ENCODE assay signal across 29 cellular contexts in genomic region chr11:18420067-18420466, GRCh38. TPM values are rescaled to one million over a fixed set of nuclear protein-coding genes. Genes with fewer than 3 reads are reported as not detected.
"Had no signal": no experiment of that assay in that cellular context is flagged by ENCODE, and none has a peak within 500 bp of the region (broad histone marks: within the 10 kb centered on the region; RNA-seq: fewer than 3 reads in every experiment).

No MANE protein-coding gene starts in this region.

- H3K9me3 Mint-ChIP-seq: activated CD4-positive, alpha-beta memory T cell treated with anti-CD3 and anti-CD28 coated beads for 36 hours; activated CD4-positive, alpha-beta T cell treated with anti-CD3 and anti-CD28 coated beads, Interleukin-2, amount 10 ng/mL, durations not matched to agents 7 days and 5 days; activated naive CD4-positive, alpha-beta T cell treated with anti-CD3 and anti-CD28 coated beads, Interleukin-2, amount 10 ng/mL, durations not matched to agents 7 days and 5 days; activated naive CD8-positive, alpha-beta T cell treated with anti-CD3 and anti-CD28 coated beads, Interleukin-2, amount 10 ng/mL, durations not matched to agents 7 days and 5 days; activated T-helper 2 cell treated with anti-CD3 and anti-CD28 coated beads, Interferon-gamma antibody, Interleukin-2, Interleukin-4, amounts not matched to agents 10 μg/mL and 5 μg/mL and 100 μg/mL, durations not matched to agents 14 hours and 24 hours and 36 hours had no signal

- H3K4me3 ChIP-seq: adrenal gland, Peyer's patch, SJCRH30 had no signal

- H3K27ac Mint-ChIP-seq: activated CD4-positive, alpha-beta memory T cell treated with anti-CD3 and anti-CD28 coated beads for 36 hours; activated CD4-positive, alpha-beta T cell treated with anti-CD3 and anti-CD28 coated beads, Interleukin-2, amount 10 ng/mL, durations not matched to agents 7 days and 5 days; activated naive CD4-positive, alpha-beta T cell treated with anti-CD3 and anti-CD28 coated beads, Interleukin-2, amount 10 ng/mL, durations not matched to agents 7 days and 5 days; activated naive CD8-positive, alpha-beta T cell treated with anti-CD3 and anti-CD28 coated beads, Interleukin-2, amount 10 ng/mL, durations not matched to agents 7 days and 5 days; activated T-helper 2 cell treated with anti-CD3 and anti-CD28 coated beads, Interferon-gamma antibody, Interleukin-2, Interleukin-4, amounts not matched to agents 10 μg/mL and 5 μg/mL and 100 μg/mL, durations not matched to agents 14 hours and 24 hours and 36 hours had no signal

- H3K27ac ChIP-seq: adrenal gland, Peyer's patch, RWPE1, SJCRH30, VCaP had no signal

- H3K4me3 Mint-ChIP-seq: activated CD4-positive, alpha-beta memory T cell treated with anti-CD3 and anti-CD28 coated beads for 36 hours; activated CD4-positive, alpha-beta T cell treated with anti-CD3 and anti-CD28 coated beads, Interleukin-2, amount 10 ng/mL, durations not matched to agents 7 days and 5 days; activated naive CD4-positive, alpha-beta T cell treated with anti-CD3 and anti-CD28 coated beads, Interleukin-2, amount 10 ng/mL, durations not matched to agents 7 days and 5 days; activated naive CD8-positive, alpha-beta T cell treated with anti-CD3 and anti-CD28 coated beads, Interleukin-2, amount 10 ng/mL, durations not matched to agents 7 days and 5 days had no signal

- H3K4me1 ChIP-seq: adrenal gland, Peyer's patch, SJCRH30 had no signal

- H3K9me3 ChIP-seq: adrenal gland, Peyer's patch, SJCRH30 had no signal

- H3K27me3 Mint-ChIP-seq: activated CD4-positive, alpha-beta memory T cell treated with anti-CD3 and anti-CD28 coated beads for 36 hours; activated CD4-positive, alpha-beta T cell treated with anti-CD3 and anti-CD28 coated beads, Interleukin-2, amount 10 ng/mL, durations not matched to agents 7 days and 5 days; activated naive CD4-positive, alpha-beta T cell treated with anti-CD3 and anti-CD28 coated beads, Interleukin-2, amount 10 ng/mL, durations not matched to agents 7 days and 5 days; activated naive CD8-positive, alpha-beta T cell treated with anti-CD3 and anti-CD28 coated beads, Interleukin-2, amount 10 ng/mL, durations not matched to agents 7 days and 5 days had no signal

- H3K36me3 ChIP-seq: adrenal gland, Peyer's patch, SJCRH30 had no signal

- DNase-seq: activated CD4-positive, alpha-beta memory T cell treated with anti-CD3 and anti-CD28 coated beads for 36 hours; activated CD4-positive, alpha-beta T cell treated with anti-CD3 and anti-CD28 coated beads, Interleukin-2, amount 10 ng/mL, durations not matched to agents 7 days and 5 days; activated CD4-positive, CD25-positive, alpha-beta regulatory T cell; activated CD8-positive, alpha-beta memory T cell treated with anti-CD3 and anti-CD28 coated beads for 24 hours; activated gamma-delta T cell treated with Interleukin-2 at 50 U/mL for 16 hours; activated naive CD4-positive, alpha-beta T cell treated with anti-CD3 and anti-CD28 coated beads, Interleukin-2, amount 10 ng/mL, durations not matched to agents 7 days and 5 days; activated naive CD8-positive, alpha-beta T cell treated with anti-CD3 and anti-CD28 coated beads, Interleukin-2, amount 10 ng/mL, durations not matched to agents 7 days and 5 days; activated T-cell treated with anti-CD3 and anti-CD28 coated beads, Interleukin-2, amount 50 U/mL, for 48 hours; adrenal gland; anterior cingulate cortex; cerebellar nuclear complex; NCI-H1105 treated with DMSO at 0.1 percent for 48 hours; NCI-H1436 treated with DMSO at 0.1 percent for 48 hours; NCI-H187; NCI-H2081; NCI-H2227 treated with DMSO at 0.1 percent for 48 hours; NCI-H526; NCI-H82; OCI-M1; Peyer's patch; Right ventricle myocardium superior; SJCRH30; T-helper 2 cell; T1000 had no signal

- H3K36me3 Mint-ChIP-seq: activated CD4-positive, alpha-beta memory T cell treated with anti-CD3 and anti-CD28 coated beads for 36 hours; activated naive CD4-positive, alpha-beta T cell treated with anti-CD3 and anti-CD28 coated beads, Interleukin-2, amount 10 ng/mL, durations not matched to agents 7 days and 5 days; activated naive CD8-positive, alpha-beta T cell treated with anti-CD3 and anti-CD28 coated beads, Interleukin-2, amount 10 ng/mL, durations not matched to agents 7 days and 5 days had no signal

- H3K27me3 ChIP-seq: adrenal gland, Peyer's patch, SJCRH30 had no signal

RNA-seq across cellular contexts. Expression of gene LDHC, which starts 7.9 kb away (rescaled TPM):
- total RNA-seq: activated CD4-positive, alpha-beta memory T cell treated with anti-CD3 and anti-CD28 coated beads for 36 hours; activated CD4-positive, alpha-beta T cell treated with anti-CD3 and anti-CD28 coated beads, Interleukin-2, amount 10 ng/mL, durations not matched to agents 7 days and 5 days; activated naive CD8-positive, alpha-beta T cell treated with anti-CD3 and anti-CD28 coated beads, Interleukin-2, amount 10 ng/mL, durations not matched to agents 7 days and 5 days; activated T-helper 2 cell treated with anti-CD3 and anti-CD28 coated beads, Interferon-gamma antibody, Interleukin-2, Interleukin-4, amounts not matched to agents 10 μg/mL and 5 μg/mL and 100 μg/mL, durations not matched to agents 14 hours and 24 hours and 36 hours; Peyer's patch; Right ventricle myocardium superior; SJCRH30 had no signal

RNA-seq across cellular contexts. Expression of gene LDHAL6A, which starts 35.6 kb away (rescaled TPM):
- total RNA-seq: activated naive CD8-positive, alpha-beta T cell treated with anti-CD3 and anti-CD28 coated beads, Interleukin-2, amount 10 ng/mL, durations not matched to agents 7 days and 5 days; activated T-helper 2 cell treated with anti-CD3 and anti-CD28 coated beads, Interferon-gamma antibody, Interleukin-2, Interleukin-4, amounts not matched to agents 10 μg/mL and 5 μg/mL and 100 μg/mL, durations not matched to agents 14 hours and 24 hours and 36 hours; adrenal gland; cardiac septum; NCI-H460; Peyer's patch; Right ventricle myocardium superior; SJCRH30 had no signal
